Comparison of ENCODE assay signal across 8 cellular contexts in the genomic region with DNA sequence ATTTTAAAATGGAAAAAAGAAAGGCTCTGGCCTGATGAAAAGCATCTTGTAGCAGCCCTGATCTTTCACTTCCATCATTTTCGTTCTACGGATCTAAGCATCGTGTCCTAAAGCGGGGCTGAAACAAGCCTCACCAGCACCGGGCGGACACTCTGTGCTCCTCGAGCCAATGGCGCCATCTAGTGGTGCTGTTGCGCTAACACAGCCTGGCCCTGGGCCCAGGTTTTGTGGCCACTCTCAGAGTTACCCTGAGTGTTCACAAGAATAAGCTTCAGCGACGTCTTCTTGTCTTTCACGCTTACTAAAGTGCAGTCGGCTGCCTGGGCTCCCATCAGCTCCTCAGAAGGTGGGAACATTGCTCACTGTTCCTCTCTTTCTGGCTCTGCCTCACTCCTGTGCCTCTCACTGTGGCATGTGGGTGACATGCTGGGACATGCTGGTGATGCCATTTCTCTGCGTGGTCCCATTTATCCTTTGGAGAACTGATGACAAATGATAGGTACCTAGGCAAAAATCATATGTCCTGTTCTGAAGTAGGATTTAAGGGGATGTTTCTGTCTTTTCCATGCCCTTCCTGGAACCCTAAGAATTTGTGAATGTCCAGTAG. TPM values are rescaled to one million over a fixed set of nuclear protein-coding genes. Genes with fewer than 3 reads are reported as not detected.
DNase-seq lines count a peak whose midpoint lies in the region; ATAC-seq lines count a peak whose summit lies in the region.

No MANE protein-coding gene starts in this region.

- no peak overlapping the region for H3K4me3 ChIP-seq in CD8-positive, alpha-beta memory T cell (ENCODE audit: low read length)
- H3K4me3 ChIP-seq in effector memory CD4-positive, alpha-beta T cell (ENCODE audit: insufficient read depth, low read depth, low read length, poor library complexity, severe bottlenecking) = no peak overlapping the region

- peaks cover 0 to 2% (median 0%) of the 10 kb centered on the region in 5 donors for H3K9me3 Mint-ChIP-seq in CD8-positive, alpha-beta memory T cell
- no peaks in the 10 kb centered on the region for H3K9me3 Mint-ChIP-seq in activated CD4-positive, alpha-beta memory T cell treated with anti-CD3 and anti-CD28 coated beads for 36 hours

- DNase-seq in CD8-positive, alpha-beta memory T cell = peak; percentile 40 to 66 (median 50)
- DNase-seq in NCI-H526 (lab: John Stamatoyannopoulos, UW) (peak; percentile 31 to 81), midbrain (lab: John Stamatoyannopoulos, UW) (peak; percentile 89)
- peak; percentile 86 for DNase-seq in activated CD4-positive, alpha-beta memory T cell treated with anti-CD3 and anti-CD28 coated beads for 36 hours
- peak; percentile 29 to 56 (median 36) for DNase-seq in effector memory CD4-positive, alpha-beta T cell
- DNase-seq in stimulated activated CD8-positive, alpha-beta memory T cell treated with anti-CD3 and anti-CD28 coated beads, Interleukin-4, amount 100 ng/mL, for 24 hours (ENCODE audit: low read depth) = peak; percentile 47

- no peaks in the 10 kb centered on the region for H3K27me3 ChIP-seq in CD8-positive, alpha-beta memory T cell (ENCODE audit: insufficient read depth, low read length, poor library complexity, severe bottlenecking)
- no peaks in the 10 kb centered on the region for H3K27me3 ChIP-seq in effector memory CD4-positive, alpha-beta T cell (replicated peaks; ENCODE audit: control insufficient read depth, insufficient read depth, low read length, poor library complexity, severe bottlenecking)

- no peaks in the 10 kb centered on the region for H3K9me3 ChIP-seq in CD8-positive, alpha-beta memory T cell (ENCODE audit: low read length)
- no peaks in the 10 kb centered on the region for H3K9me3 ChIP-seq in effector memory CD4-positive, alpha-beta T cell (ENCODE audit: control insufficient read depth, low read length)

- no peak overlapping the region for H3K27ac Mint-ChIP-seq in CD8-positive, alpha-beta memory T cell
- H3K27ac Mint-ChIP-seq in activated CD4-positive, alpha-beta memory T cell treated with anti-CD3 and anti-CD28 coated beads for 36 hours = no peak overlapping the region

- peak; percentile 97 for ATAC-seq in GM19328 (IDR thresholded peaks at IDR 0.05; ENCODE audit: unreplicated experiment)
- ATAC-seq in HG03354 (IDR thresholded peaks at IDR 0.05; ENCODE audit: poor library complexity, severe bottlenecking, unreplicated experiment) = peak; percentile 99

- H3K27me3 Mint-ChIP-seq in CD8-positive, alpha-beta memory T cell = peaks cover 7 to 52% of the 10 kb centered on the region in 2 donors
- H3K27me3 Mint-ChIP-seq in activated CD4-positive, alpha-beta memory T cell treated with anti-CD3 and anti-CD28 coated beads for 36 hours = peaks cover 13% of the 10 kb centered on the region

- no peak overlapping the region for H3K4me3 Mint-ChIP-seq in CD8-positive, alpha-beta memory T cell
- no peak overlapping the region for H3K4me3 Mint-ChIP-seq in activated CD4-positive, alpha-beta memory T cell treated with anti-CD3 and anti-CD28 coated beads for 36 hours

- H3K4me1 Mint-ChIP-seq in CD8-positive, alpha-beta memory T cell = peaks cover 0 to 4% (median 2%) of the 10 kb centered on the region in 3 donors
- H3K4me1 Mint-ChIP-seq in activated CD4-positive, alpha-beta memory T cell treated with anti-CD3 and anti-CD28 coated beads for 36 hours (ENCODE audit: low read depth) = peaks cover 3% of the 10 kb centered on the region

- H3K27ac ChIP-seq in CD8-positive, alpha-beta memory T cell (ENCODE audit: low read depth, low read length) = no peak overlapping the region
- no peak overlapping the region for H3K27ac ChIP-seq in effector memory CD4-positive, alpha-beta T cell (ENCODE audit: insufficient read depth, low read length, poor library complexity, severe bottlenecking)

- H3K36me3 Mint-ChIP-seq in CD8-positive, alpha-beta memory T cell = no peaks in the 10 kb centered on the region
- H3K36me3 Mint-ChIP-seq in activated CD4-positive, alpha-beta memory T cell treated with anti-CD3 and anti-CD28 coated beads for 36 hours = no peaks in the 10 kb centered on the region

- no peaks in the 10 kb centered on the region for H3K36me3 ChIP-seq in CD8-positive, alpha-beta memory T cell (ENCODE audit: insufficient read depth, low read length)
- H3K36me3 ChIP-seq in effector memory CD4-positive, alpha-beta T cell (ENCODE audit: control insufficient read depth, insufficient read depth, low read length) = no peaks in the 10 kb centered on the region

- POLR2A ChIA-PET in CD8-positive, alpha-beta memory T cell (lab: Charles Lee) = no interaction called here
- POLR2A ChIA-PET in activated CD4-positive, alpha-beta memory T cell treated with anti-CD3 and anti-CD28 coated beads for 36 hours (lab: Charles Lee) = no interaction called here

- intact Hi-C loops in activated CD4-positive, alpha-beta memory T cell treated with anti-CD3 and anti-CD28 coated beads for 36 hours (cut with micrococcal nuclease) = loop anchor here (1.0 to 5.0 kb wide), 2 partner anchors 115 to 397 kb away; no protein-coding TSS in a partner anchor

- CTCF ChIA-PET in CD8-positive, alpha-beta memory T cell (lab: Charles Lee) = no interaction called here
- CTCF ChIA-PET in activated CD4-positive, alpha-beta memory T cell treated with anti-CD3 and anti-CD28 coated beads for 36 hours (lab: Charles Lee) = interaction anchor here (0.6 to 4.9 kb wide), 33 partner anchors 8 to 621 kb away, joined by 3 to 69 read pairs (median 4); a partner anchor contains a TSS

- H3K4me1 ChIP-seq in CD8-positive, alpha-beta memory T cell (ENCODE audit: insufficient read depth, low read length) = no peaks in the 10 kb centered on the region
- H3K4me1 ChIP-seq in effector memory CD4-positive, alpha-beta T cell (ENCODE audit: control insufficient read depth, insufficient read depth, low read length, poor library complexity, severe bottlenecking) = no peaks in the 10 kb centered on the region

RNA-seq across cellular contexts. Expression of a gene that starts 32.7 kb away (rescaled TPM):
- not detected for total RNA-seq in CD8-positive, alpha-beta memory T cell
- not detected for polyA plus RNA-seq in CD8-positive, alpha-beta memory T cell
- not detected for total RNA-seq in activated CD4-positive, alpha-beta memory T cell treated with anti-CD3 and anti-CD28 coated beads for 36 hours

RNA-seq across cellular contexts. Expression of a gene that starts 41.0 kb away (rescaled TPM):
- not detected for total RNA-seq in CD8-positive, alpha-beta memory T cell
- polyA plus RNA-seq in CD8-positive, alpha-beta memory T cell = 0.23 TPM
- under 1 TPM; 0.24 to 0.58 TPM for total RNA-seq in activated CD4-positive, alpha-beta memory T cell treated with anti-CD3 and anti-CD28 coated beads for 36 hours

Comparison
In these comparisons a context has a peak if more than half of its experiments do, and no peak if none do; other contexts are left out.
1. DNase-seq: peak in every context shown above with its lines; median percentile 89 in midbrain; 86 in activated CD4-positive, alpha-beta memory T cell treated with anti-CD3 and anti-CD28 coated beads for 36 hours; 56 in NCI-H526; 50 in CD8-positive, alpha-beta memory T cell; 47 in stimulated activated CD8-positive, alpha-beta memory T cell treated with anti-CD3 and anti-CD28 coated beads, Interleukin-4, amount 100 ng/mL, for 24 hours; 36 in effector memory CD4-positive, alpha-beta T cell.